19 cellular contexts compared by ENCODE assay signal in the genomic region with DNA sequence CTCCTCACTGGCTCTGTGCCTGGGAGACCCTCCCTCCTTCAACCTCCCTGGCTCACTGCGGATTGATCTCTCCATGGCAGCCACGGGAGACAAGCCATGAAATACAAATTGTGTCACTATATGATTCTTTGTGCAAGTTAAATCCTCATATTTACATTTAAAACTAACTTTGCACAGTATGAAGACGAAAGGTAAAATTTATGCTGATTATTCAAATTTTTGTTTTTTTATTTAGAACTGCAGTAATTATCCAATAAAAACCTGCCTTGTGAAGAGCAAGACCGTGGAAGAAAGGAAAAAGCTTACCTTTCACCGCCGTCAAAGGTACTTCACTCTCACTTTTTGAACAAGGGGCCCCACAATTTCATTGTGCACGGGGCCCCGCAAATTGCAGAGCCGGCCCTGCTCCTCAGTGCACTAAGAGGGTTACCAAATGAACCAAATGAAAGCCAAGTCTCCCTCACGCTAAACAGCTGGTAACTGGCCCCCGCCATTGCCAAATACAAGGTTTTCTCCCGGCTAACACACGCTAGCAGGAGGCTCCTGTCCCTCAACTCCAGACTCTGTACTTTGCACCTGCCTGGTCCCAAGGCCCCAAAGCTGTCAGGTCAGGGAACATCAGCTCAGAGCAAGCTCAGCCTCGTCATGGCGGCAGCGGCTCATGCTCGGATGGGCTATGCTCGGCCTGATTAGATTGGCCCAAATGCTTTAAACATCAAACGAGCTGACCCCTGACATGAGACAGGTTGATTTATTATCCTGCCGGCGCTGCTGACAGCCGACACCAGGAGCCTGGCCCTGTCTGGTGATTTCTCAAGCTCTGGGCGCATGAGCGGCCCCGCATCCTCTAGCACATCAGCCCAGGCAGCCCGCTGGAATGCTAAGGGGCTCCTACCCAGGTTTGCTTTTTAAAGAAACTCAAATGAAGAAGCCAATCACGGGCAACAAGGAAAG.
DNase-seq lines count a peak whose midpoint lies in the region; ATAC-seq, FAIRE-seq and TF ChIP-seq lines count a peak whose summit lies in the region.
"Had no signal": no experiment of that assay in that cellular context is flagged by ENCODE, and none has a peak within 500 bp of the region (broad histone marks: within the 10 kb centered on the region; RNA-seq: fewer than 3 reads in every experiment).

No MANE protein-coding gene starts in this region.

- no peaks in the 10 kb centered on the region for H3K9me2 ChIP-seq in Karpas-422 (replicated peaks; ENCODE audit: insufficient read depth, low read length)

- H3K27me3 Mint-ChIP-seq in effector memory CD8-positive, alpha-beta T cell = peaks cover 0 to 12% of the 10 kb centered on the region in 2 donors
- H3K27me3 Mint-ChIP-seq in activated CD4-positive, alpha-beta T cell treated with anti-CD3 and anti-CD28 coated beads, Interleukin-2, amount 10 ng/mL, durations not matched to agents 7 days and 5 days = no peaks in the 10 kb centered on the region
- H3K27me3 Mint-ChIP-seq: CD4-positive, alpha-beta T cell had no signal

- 25% methylated on average over 26 of the region's 27 CpGs for WGBS in HepG2 (ENCODE audit: low lambda C conversion rate)
- 63% methylated on average over 18 of the region's 27 CpGs for whole genome bisulfite sequencing in right lobe of liver (ENCODE audit: insufficient coverage, low coverage, low lambda C conversion rate, missing lambda C conversion rate)
- WGBS in neuronal stem cell (ENCODE audit: extremely low coverage in 2 of 2, insufficient read length in 2 of 2, insufficient replicate concordance in 1 of 2), 2 donors = no CpG with 5 or more reads among the region's 27 CpGs

- H3K4me1 ChIP-seq in HepG2 (ENCODE audit: insufficient read depth, low read length) (peaks cover 8% of the 10 kb centered on the region; the same call in 1 of the 2 replicates), right lobe of liver (no peaks in the 10 kb centered on the region), neuronal stem cell (ENCODE audit: control insufficient read depth in 2 of 2, insufficient read depth in 1 of 2, low read depth in 1 of 2, low read length in 2 of 2) (no peaks in the 10 kb centered on the region), Karpas-422 (ENCODE audit: low read length) (peaks cover 43% of the 10 kb centered on the region)
- H3K4me1 ChIP-seq: Caco-2 had no signal

- no peak overlapping the region for H2BK5ac ChIP-seq in neuronal stem cell (ENCODE audit: low read length)

- H3K27ac Mint-ChIP-seq in effector memory CD8-positive, alpha-beta T cell = no peak overlapping the region
- H3K27ac Mint-ChIP-seq in activated CD4-positive, alpha-beta T cell treated with anti-CD3 and anti-CD28 coated beads, Interleukin-2, amount 10 ng/mL, durations not matched to agents 7 days and 5 days = no peak overlapping the region
- H3K27ac Mint-ChIP-seq: CD4-positive, alpha-beta T cell; IgD-negative memory B cell had no signal

- intact Hi-C loops in HepG2 (cut with micrococcal nuclease; ENCODE audit: unreplicated experiment) = no loop called here
- intact Hi-C loops in right lobe of liver (cut with DNase I) = no loop called here

- no peak overlapping the region for H2BK12ac ChIP-seq in neuronal stem cell (ENCODE audit: low read length)

- H3K9me3 ChIP-seq in HepG2 (ENCODE audit: low read length) (no peaks in the 10 kb centered on the region), right lobe of liver (no peaks in the 10 kb centered on the region), neuronal stem cell (replicated peaks in 1 of 2; ENCODE audit: control insufficient read depth in 2 of 2, insufficient read depth in 1 of 2, low read depth in 1 of 2, low read length in 2 of 2) (peaks cover 0 to 1% of the 10 kb centered on the region in 2 donors), Karpas-422 (ENCODE audit: low read length) (no peaks in the 10 kb centered on the region)
- H3K9me3 ChIP-seq: Caco-2 had no signal

- H2BK120ac ChIP-seq in neuronal stem cell (ENCODE audit: low read depth, low read length) = no peak overlapping the region

- H3K79me2 ChIP-seq in HepG2 (ENCODE audit: insufficient read depth, low read length) (no peaks in the 10 kb centered on the region), Karpas-422 (ENCODE audit: low read length) (no peaks in the 10 kb centered on the region)

- peak overlapping the region; percentile 29; the same call in 1 of the 2 replicates for H3K4me2 ChIP-seq in HepG2 (ENCODE audit: low read depth, low read length)
- no peak overlapping the region for H3K4me2 ChIP-seq in neuronal stem cell (ENCODE audit: insufficient read depth, low read length, poor library complexity, severe bottlenecking)
- no peak overlapping the region for H3K4me2 ChIP-seq in Karpas-422 (ENCODE audit: low read depth, low read length, poor library complexity, severe bottlenecking)

- no peak for TF ChIP-seq EP300 in HepG2 (IDR thresholded peaks at IDR 0.05; ENCODE audit: low read depth in 2 of 2, low read length in 2 of 2)
- TF ChIP-seq EP300 in HepG2 (CRISPR knock-in tag; IDR thresholded peaks at IDR 0.05; ENCODE audit: borderline replicate concordance) = no peak

- peaks cover 2% of the 10 kb centered on the region for H3K36me3 Mint-ChIP-seq in effector memory CD8-positive, alpha-beta T cell (ENCODE audit: insufficient read depth)
- no peaks in the 10 kb centered on the region for H3K36me3 Mint-ChIP-seq in activated CD4-positive, alpha-beta T cell treated with anti-CD3 and anti-CD28 coated beads, Interleukin-2, amount 10 ng/mL, durations not matched to agents 7 days and 5 days (ENCODE audit: low read depth)
- H3K36me3 Mint-ChIP-seq: IgD-negative memory B cell had no signal

- in situ Hi-C loops in HepG2 (cut with HindIII; ENCODE audit: extremely low pct_ligation_motif_present, low pct_unique_long_range_greater_than_20kb) = no loop called here

- peaks cover 4 to 8% of the 10 kb centered on the region in 2 donors for H3K9me3 Mint-ChIP-seq in effector memory CD8-positive, alpha-beta T cell
- H3K9me3 Mint-ChIP-seq in activated CD4-positive, alpha-beta T cell treated with anti-CD3 and anti-CD28 coated beads, Interleukin-2, amount 10 ng/mL, durations not matched to agents 7 days and 5 days = peaks cover 6% of the 10 kb centered on the region

- CTCF ChIA-PET in HepG2 (lab: Yijun Ruan, JAX; ENCODE audit: low intra/inter-chr PET ratio, low total read pairs) = no interaction called here
- CTCF ChIA-PET in activated CD4-positive, alpha-beta T cell treated with anti-CD3 and anti-CD28 coated beads, Interleukin-2, amount 10 ng/mL, durations not matched to agents 7 days and 5 days (lab: Charles Lee) = no interaction called here

- TF ChIP-seq CTCF in HepG2 (CRISPR knock-in tag; IDR thresholded peaks at IDR 0.05) (no peak), right lobe of liver (IDR thresholded peaks at IDR 0.05) (no peak)

- H3K4me3 Mint-ChIP-seq in effector memory CD8-positive, alpha-beta T cell = no peak overlapping the region
- H3K4me3 Mint-ChIP-seq in activated CD4-positive, alpha-beta T cell treated with anti-CD3 and anti-CD28 coated beads, Interleukin-2, amount 10 ng/mL, durations not matched to agents 7 days and 5 days = no peak overlapping the region
- H3K4me3 Mint-ChIP-seq: CD4-positive, alpha-beta T cell; IgD-negative memory B cell had no signal

- no TSS peak for BruUV-seq in HepG2 (replicated peaks; lab: Mats Ljungman, UMichigan)

- H4K91ac ChIP-seq in neuronal stem cell (ENCODE audit: low read depth, low read length, poor library complexity) = no peak overlapping the region

- no peak overlapping the region for H3K23ac ChIP-seq in neuronal stem cell (ENCODE audit: low read depth, low read length, poor library complexity)

- peak overlapping the region; percentile 47 for H2AK5ac ChIP-seq in neuronal stem cell (ENCODE audit: low read depth, low read length)

- no peak overlapping the region for H3K14ac ChIP-seq in neuronal stem cell (ENCODE audit: low read length)

- H3K4me3 ChIP-seq in HepG2 (replicated peaks in 1 of 3; ENCODE audit: insufficient read depth in 1 of 3, low read depth in 2 of 3, low read length in 3 of 3) (peak overlapping the region in 1 of 3 experiments; percentile 10; a peak in 1 of 6 replicates), right lobe of liver (no peak overlapping the region), neuronal stem cell (ENCODE audit: low read length in 2 of 2) (no peak overlapping the region), Karpas-422 (ENCODE audit: low read length) (no peak overlapping the region)

- no peak overlapping the region for H2AFZ ChIP-seq in HepG2 (ENCODE audit: low read length)
- no peak overlapping the region for H2AFZ ChIP-seq in neuronal stem cell (ENCODE audit: low read length)
- H2AFZ ChIP-seq in Karpas-422 (ENCODE audit: low read length) = no peak overlapping the region

- H3K4me1 Mint-ChIP-seq in effector memory CD8-positive, alpha-beta T cell (ENCODE audit: low read depth in 2 of 2) = no peaks in the 10 kb centered on the region
- no peaks in the 10 kb centered on the region for H3K4me1 Mint-ChIP-seq in activated CD4-positive, alpha-beta T cell treated with anti-CD3 and anti-CD28 coated beads, Interleukin-2, amount 10 ng/mL, durations not matched to agents 7 days and 5 days
- H3K4me1 Mint-ChIP-seq: IgD-negative memory B cell had no signal

- POLR2A ChIA-PET in HepG2 (lab: Yijun Ruan, JAX) = no interaction called here
- POLR2A ChIA-PET in activated CD4-positive, alpha-beta T cell treated with anti-CD3 and anti-CD28 coated beads, Interleukin-2, amount 10 ng/mL, durations not matched to agents 7 days and 5 days (lab: Charles Lee) = no interaction called here

- H3K27me3 ChIP-seq in HepG2 (ENCODE audit: control insufficient read depth in 1 of 2, insufficient read depth in 2 of 2, low read length in 2 of 2) (0 out of 5 replicates have a peak, but pooled peaks cover 0 to 12% of the 10 kb centered on the region in 2 experiments), right lobe of liver (no peaks in the 10 kb centered on the region), neuronal stem cell (ENCODE audit: control insufficient read depth in 3 of 3, insufficient read depth in 3 of 3, low read depth in 1 of 3, low read length in 3 of 3) (no peaks in the 10 kb centered on the region), Karpas-422 (ENCODE audit: low read length) (no peaks in the 10 kb centered on the region)

- no peak overlapping the region for H3K27ac ChIP-seq in HepG2 (ENCODE audit: extremely low read length, insufficient read depth, low read length)
- H3K27ac ChIP-seq in right lobe of liver = no peak overlapping the region
- H3K27ac ChIP-seq in neuronal stem cell (replicated peaks; ENCODE audit: low read length) = no peak overlapping the region
- no peak overlapping the region for H3K27ac ChIP-seq in Karpas-422 (ENCODE audit: low read length)

- TF ChIP-seq POLR2A in HepG2 (IDR thresholded peaks at IDR 0.05; ENCODE audit: insufficient read depth in 1 of 2, low read depth in 2 of 2, low read length in 2 of 2) (no peak), right lobe of liver (IDR thresholded peaks at IDR 0.05) (no peak)

- FAIRE-seq in HepG2 (lab: Jason Lieb, UNC) = no peak
- FAIRE-seq: GM19239 had no signal

- no peak for TF ChIP-seq RAD21 in HepG2 (CRISPR knock-in tag; IDR thresholded peaks at IDR 0.05)

- peak overlapping the region; percentile 42 for H3K18ac ChIP-seq in neuronal stem cell (ENCODE audit: low read length)

- no peak overlapping the region for H3K4ac ChIP-seq in neuronal stem cell (ENCODE audit: low read length)

- ATAC-seq in HepG2 (peak; percentile 89), right lobe of liver (no peak)
- ATAC-seq in effector memory CD8-positive, alpha-beta T cell (replicated peaks) = no peak
- ATAC-seq: PC-3 had no signal

- H3K36me3 ChIP-seq in HepG2 (replicated peaks in 1 of 2; ENCODE audit: control insufficient read depth in 1 of 2, insufficient read depth in 2 of 2, low read length in 2 of 2) = no peaks in the 10 kb centered on the region
- no peaks in the 10 kb centered on the region for H3K36me3 ChIP-seq in right lobe of liver
- H3K36me3 ChIP-seq in neuronal stem cell (replicated peaks in 1 of 2; ENCODE audit: control insufficient read depth in 2 of 2, insufficient read depth in 2 of 2, low read length in 2 of 2) = no peaks in the 10 kb centered on the region
- no peaks in the 10 kb centered on the region for H3K36me3 ChIP-seq in Karpas-422 (ENCODE audit: insufficient read depth, low read length)

- H3K9ac ChIP-seq in HepG2 (ENCODE audit: insufficient read depth, low read depth, low read length) (no peak overlapping the region), neuronal stem cell (ENCODE audit: low read depth, low read length, poor library complexity) (no peak overlapping the region), Karpas-422 (ENCODE audit: low read length) (no peak overlapping the region)

- no peak overlapping the region for H4K8ac ChIP-seq in neuronal stem cell (ENCODE audit: low read depth, low read length)

- DNase-seq in HepG2 (ENCODE audit: low spot score) = no peak
- DNase-seq in right lobe of liver = no peak
- peak; percentile 37 for DNase-seq in ecto neural progenitor cell (ENCODE audit: low spot score)
- DNase-seq in neuronal stem cell (ENCODE audit: low spot score) = no peak
- DNase-seq in effector memory CD8-positive, alpha-beta T cell = no peak
- DNase-seq in activated CD4-positive, alpha-beta T cell treated with anti-CD3 and anti-CD28 coated beads, Interleukin-2, amount 10 ng/mL, durations not matched to agents 7 days and 5 days = no peak
- no peak for DNase-seq in Karpas-422
- DNase-seq: CD4-positive, alpha-beta T cell; GDM1; MM.1S; NCI-H1092 treated with DMSO at 0.1 percent for 48 hours; NCI-H2081; NCI-H226; PC-3; RPMI8226; SHP77 treated with DMSO at 0.1 percent for 48 hours had no signal

- no peaks in the 10 kb centered on the region for H3K79me1 ChIP-seq in neuronal stem cell (ENCODE audit: low read depth, low read length)

- no peak overlapping the region for H2BK15ac ChIP-seq in neuronal stem cell (ENCODE audit: low read length)

- H4K20me1 ChIP-seq in HepG2 (ENCODE audit: insufficient read depth, low read length) (no peaks in the 10 kb centered on the region), Karpas-422 (ENCODE audit: insufficient read depth, low read depth, low read length) (no peaks in the 10 kb centered on the region)
